17 cellular contexts compared by ENCODE assay signal in the genomic region with DNA sequence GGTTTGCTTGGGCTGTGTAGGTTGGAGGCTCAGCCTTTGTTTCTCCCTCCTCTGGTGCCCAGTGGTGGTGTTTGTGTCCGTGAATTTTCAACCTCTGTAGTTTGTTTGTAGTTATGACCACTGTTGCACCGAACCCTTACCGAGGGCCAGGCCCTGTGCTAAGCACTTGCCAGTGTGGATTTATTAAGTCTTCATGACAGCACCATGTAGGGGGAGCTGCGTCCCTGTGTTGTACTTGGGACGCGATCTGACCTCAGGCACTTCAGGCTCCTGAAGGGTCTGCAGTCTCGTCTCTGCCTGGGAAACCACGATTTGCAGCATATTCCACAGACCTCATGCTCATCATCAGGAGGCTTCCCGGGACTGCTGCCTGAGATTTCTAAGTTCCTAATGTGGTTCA. TPM values are rescaled to one million over a fixed set of nuclear protein-coding genes. Genes with fewer than 3 reads are reported as not detected.
DNase-seq lines count a peak whose midpoint lies in the region; ATAC-seq lines count a peak whose summit lies in the region.
"Had no signal": no experiment of that assay in that cellular context is flagged by ENCODE, and none has a peak within 500 bp of the region (broad histone marks: within the 10 kb centered on the region; RNA-seq: fewer than 3 reads in every experiment).

No MANE protein-coding gene starts in this region.

- DNase-seq in central memory CD8-positive, alpha-beta T cell (ENCODE audit: low spot score in 2 of 2) = no peak
- DNase-seq in posterior vena cava (ENCODE audit: low spot score) (peak; percentile 60), NCI-H524 (lab: John Stamatoyannopoulos, UW) (no peak), NCI-H510A (lab: John Stamatoyannopoulos, UW) (no peak), NCI-H345 treated with DMSO at 0.1 percent for 48 hours (lab: John Stamatoyannopoulos, UW; ENCODE audit: unreplicated experiment) (no peak)
- DNase-seq: Caco-2; CD4-positive, alpha-beta T cell; GF-D8; GOT3; NCI-H1694 treated with DMSO at 0.1 percent for 48 hours; NCI-H524 treated with DMSO at 0.1 percent for 48 hours had no signal

- H3K27me3 Mint-ChIP-seq in central memory CD8-positive, alpha-beta T cell = no peaks in the 10 kb centered on the region
- H3K27me3 Mint-ChIP-seq: B cell; CD4-positive, alpha-beta T cell had no signal

- peak overlapping the region; percentile 2; the same call in 1 of the 2 replicates for H3K9ac ChIP-seq in BLaER1

- ATAC-seq in central memory CD8-positive, alpha-beta T cell (replicated peaks; ENCODE audit: extremely low read depth, poor library complexity, severe bottlenecking) = no peak
- no peak for ATAC-seq in GM18867 (IDR thresholded peaks at IDR 0.05; ENCODE audit: unreplicated experiment)
- ATAC-seq: Right ventricle myocardium inferior had no signal

- H3K4me3 ChIP-seq in BLaER1 = no peak overlapping the region
- H3K4me3 ChIP-seq: Peyer's patch had no signal

- H3K4me2 ChIP-seq in BLaER1 = peak overlapping the region; percentile 88

- H3K4me3 Mint-ChIP-seq in central memory CD8-positive, alpha-beta T cell = no peak overlapping the region
- H3K4me3 Mint-ChIP-seq: B cell; CD4-positive, alpha-beta T cell had no signal

- peak overlapping the region; percentile 68; the same call in 1 of the 2 replicates for H3K27ac ChIP-seq in BLaER1
- H3K27ac ChIP-seq in KOPT-K1 (ENCODE audit: low read depth, low read length, poor library complexity, severe bottlenecking) = peak overlapping the region; percentile 1
- H3K27ac ChIP-seq: Peyer's patch had no signal

- peaks cover 85% of the 10 kb centered on the region for H3K4me1 Mint-ChIP-seq in central memory CD8-positive, alpha-beta T cell

- peak overlapping the region; percentile 46 for H3K27ac Mint-ChIP-seq in central memory CD8-positive, alpha-beta T cell (ENCODE audit: low read depth)
- H3K27ac Mint-ChIP-seq: B cell had no signal

- H3K4me1 ChIP-seq in BLaER1 = peaks cover 100% of the 10 kb centered on the region

- no peaks in the 10 kb centered on the region for H3K9me3 Mint-ChIP-seq in central memory CD8-positive, alpha-beta T cell
- H3K9me3 Mint-ChIP-seq: CD4-positive, alpha-beta T cell had no signal

- H3K27me3 ChIP-seq in BLaER1 = no peaks in the 10 kb centered on the region
- H3K27me3 ChIP-seq: Peyer's patch had no signal

- H3K36me3 ChIP-seq in BLaER1 = peaks cover 37% of the 10 kb centered on the region
- H3K36me3 ChIP-seq in KOPT-K1 (ENCODE audit: insufficient read depth, low read length) = peaks cover 42% of the 10 kb centered on the region
- H3K36me3 ChIP-seq: Peyer's patch had no signal

- H3K36me3 Mint-ChIP-seq in central memory CD8-positive, alpha-beta T cell (ENCODE audit: insufficient read depth) = peaks cover 17% of the 10 kb centered on the region

- H4K20me1 ChIP-seq in BLaER1 = peaks cover 100% of the 10 kb centered on the region

- no peaks in the 10 kb centered on the region for H3K9me3 ChIP-seq in BLaER1
- no peaks in the 10 kb centered on the region for H3K9me3 ChIP-seq in KOPT-K1 (ENCODE audit: insufficient read depth, low read length, poor library complexity, severe bottlenecking)
- H3K9me3 ChIP-seq: Caco-2, Peyer's patch had no signal

- intact Hi-C loops in posterior vena cava (cut with DNase I) = no loop called here

RNA-seq across cellular contexts. Expression of a gene that starts 12.8 kb away (rescaled TPM):
- 10 to 100 TPM; 20.8 to 24.3 TPM for total RNA-seq in posterior vena cava
